ENCODE assay signal across 19 cellular contexts in genomic region chr9:123784513-123784912, GRCh38.
DNase-seq lines count a peak whose midpoint lies in the region; TF ChIP-seq lines count a peak whose summit lies in the region.
"Had no signal": no experiment of that assay in that cellular context is flagged by ENCODE, and none has a peak within 500 bp of the region (broad histone marks: within the 10 kb centered on the region; RNA-seq: fewer than 3 reads in every experiment).

No MANE protein-coding gene starts in this region.

- no peak overlapping the region for H3K4me3 ChIP-seq in BJ (ENCODE audit: low read depth, low read length)
- no peak overlapping the region for H3K4me3 ChIP-seq in LNCaP clone FGC (ENCODE audit: low read depth, low read length)
- no peak overlapping the region for H3K4me3 ChIP-seq in osteoblast (ENCODE audit: insufficient read depth, low read length)
- H3K4me3 ChIP-seq in left ventricle myocardium inferior: no peak overlapping the region
- H3K4me3 ChIP-seq: heart left ventricle, lower lobe of right lung, testis had no signal

- POLR2A ChIA-PET in BJ (lab: Charles Lee): interaction anchor here (0.7 kb wide), 1 partner anchor 513 kb away, joined by 3 read pairs; no protein-coding TSS in a partner anchor

- no peak for TF ChIP-seq CTCF in BJ (IDR thresholded peaks at IDR 0.05; ENCODE audit: insufficient read depth, low read depth, low read length)
- no peak for TF ChIP-seq CTCF in LNCaP clone FGC (IDR thresholded peaks at IDR 0.05; ENCODE audit: control insufficient read depth, extremely low read depth, insufficient read depth)
- no peak for TF ChIP-seq CTCF in osteoblast (IDR thresholded peaks at IDR 0.05; ENCODE audit: extremely low read depth, low read depth, low read length)
- TF ChIP-seq CTCF in left ventricle myocardium inferior (IDR thresholded peaks at IDR 0.05; ENCODE audit: borderline replicate concordance): no peak

- H3K27ac ChIP-seq in osteoblast (ENCODE audit: low read depth, low read length) (peak overlapping the region; percentile 24), left ventricle myocardium inferior (replicated peaks) (no peak overlapping the region)
- H3K27ac ChIP-seq: heart left ventricle, lower lobe of right lung, testis had no signal

- H2AFZ ChIP-seq in osteoblast (ENCODE audit: low read length): no peak overlapping the region

- intact Hi-C loops in left ventricle myocardium inferior (cut with micrococcal nuclease): no loop called here

- CTCF ChIA-PET in BJ (lab: Yijun Ruan, JAX): interaction anchor here (1.4 kb wide), 2 partner anchors 241 to 256 kb away, joined by 3 read pairs; no protein-coding TSS in a partner anchor

- H3K27me3 ChIP-seq in BJ (ENCODE audit: control insufficient read depth, insufficient read depth, low read length) (no peaks in the 10 kb centered on the region), osteoblast (ENCODE audit: insufficient read depth, low read length) (no peaks in the 10 kb centered on the region), left ventricle myocardium inferior (ENCODE audit: low read depth) (no peaks in the 10 kb centered on the region)
- H3K27me3 ChIP-seq: BE2C, heart left ventricle, testis had no signal

- H3K9me3 ChIP-seq in osteoblast (ENCODE audit: low read depth, low read length) (no peaks in the 10 kb centered on the region), left ventricle myocardium inferior (replicated peaks) (no peaks in the 10 kb centered on the region)
- H3K9me3 ChIP-seq: BE2C, Caco-2, heart left ventricle, lower lobe of right lung, testis had no signal

- H4K20me1 ChIP-seq in osteoblast (ENCODE audit: insufficient read depth, low read length): no peaks in the 10 kb centered on the region

- DNase-seq in BJ (ENCODE audit: low read depth) (peak; percentile 53), LNCaP clone FGC (ENCODE audit: low read depth) (peak; percentile 28), dedifferentiated amniotic fluid mesenchymal stem cell (ENCODE audit: extremely low spot score) (peak; percentile 64), osteoblast (ENCODE audit: insufficient read length, low spot score, missing footprints) (no peak), left ventricle myocardium inferior (no peak)
- no peak for DNase-seq in stimulated activated CD4-positive, alpha-beta T cell treated with anti-CD3 and anti-CD28 coated beads, Interleukin-2, amount 100 ng/mL, for 24 hours
- DNase-seq in stimulated activated CD4-positive, alpha-beta T cell treated with anti-CD3 and anti-CD28 coated beads, Interleukin-4, amount 100 ng/mL, for 4 hours: no peak
- DNase-seq: activated CD8-positive, alpha-beta memory T cell treated with anti-CD3 and anti-CD28 coated beads for 24 hours; activated T-cell treated with anti-CD3 and anti-CD28 coated beads, Interleukin-2, amount 50 U/mL, for 72 hours; BE2C; Caco-2; H7; heart left ventricle; lower lobe of right lung; NCI-H2029 treated with DMSO at 0.1 percent for 48 hours; NCI-H446 treated with DMSO at 0.1 percent for 48 hours; occipital lobe; T-helper 9 cell; testis had no signal

- no peaks in the 10 kb centered on the region for H3K36me3 ChIP-seq in BJ (ENCODE audit: control insufficient read depth, insufficient read depth, low read length)
- no peaks in the 10 kb centered on the region for H3K36me3 ChIP-seq in osteoblast (ENCODE audit: insufficient read depth, low read length)
- H3K36me3 ChIP-seq in left ventricle myocardium inferior: no peaks in the 10 kb centered on the region
- H3K36me3 ChIP-seq: BE2C, heart left ventricle, lower lobe of right lung had no signal

- H3K4me2 ChIP-seq in osteoblast (ENCODE audit: insufficient read depth, low read length): peak overlapping the region; percentile 3

- peaks cover 34% of the 10 kb centered on the region for H3K4me1 ChIP-seq in osteoblast (ENCODE audit: insufficient read depth, low read length)
- H3K4me1 ChIP-seq in left ventricle myocardium inferior: no peaks in the 10 kb centered on the region
- H3K4me1 ChIP-seq: BE2C, heart left ventricle, lower lobe of right lung, testis had no signal

- H3K79me2 ChIP-seq in osteoblast (ENCODE audit: insufficient read depth, low read length): no peaks in the 10 kb centered on the region

Comparison
In these comparisons a context has a peak if more than half of its experiments do, and no peak if none do; other contexts are left out.
1. DNase-seq: peak in BJ (single experiment), LNCaP clone FGC (single experiment) and dedifferentiated amniotic fluid mesenchymal stem cell (single experiment); none in osteoblast (single experiment), stimulated activated CD4-positive, alpha-beta T cell treated with anti-CD3 and anti-CD28 coated beads, Interleukin-2, amount 100 ng/mL, for 24 hours (0 of 2), left ventricle myocardium inferior (single experiment) and stimulated activated CD4-positive, alpha-beta T cell treated with anti-CD3 and anti-CD28 coated beads, Interleukin-4, amount 100 ng/mL, for 4 hours (0 of 2).